Comparison of ENCODE assay signal across 10 cellular contexts in genomic region chr6:106114492-106114891, GRCh38. TPM values are rescaled to one million over a fixed set of nuclear protein-coding genes. Genes with fewer than 3 reads are reported as not detected.
DNase-seq lines count a peak whose midpoint lies in the region; ATAC-seq and TF ChIP-seq lines count a peak whose summit lies in the region.
"Had no signal": no experiment of that assay in that cellular context is flagged by ENCODE, and none has a peak within 500 bp of the region (broad histone marks: within the 10 kb centered on the region; RNA-seq: fewer than 3 reads in every experiment).

No MANE protein-coding gene starts in this region.

- H3K9me3 ChIP-seq in KOPT-K1 (ENCODE audit: insufficient read depth, low read length, poor library complexity, severe bottlenecking) (no peaks in the 10 kb centered on the region), stomach (no peaks in the 10 kb centered on the region)
- H3K9me3 ChIP-seq: neutrophil had no signal

- H3K9me3 Mint-ChIP-seq in effector memory CD8-positive, alpha-beta T cell, result no peaks in the 10 kb centered on the region

- H3K4me3 Mint-ChIP-seq in effector memory CD8-positive, alpha-beta T cell, result peak overlapping the region; percentile 61 to 81

- intact Hi-C loops in stomach (cut with DNase I; ENCODE audit: low total_unique reads), result no loop called here

- ATAC-seq in GM18505 (IDR thresholded peaks at IDR 0.05; ENCODE audit: unreplicated experiment) (peak; percentile 79), GM21717 (IDR thresholded peaks at IDR 0.05; ENCODE audit: unreplicated experiment) (peak; percentile 83)
- ATAC-seq in effector memory CD8-positive, alpha-beta T cell (replicated peaks), result peak; percentile 45

- TF ChIP-seq POLR2A in GM18505 (IDR thresholded peaks at IDR 0.05; ENCODE audit: borderline replicate concordance, extremely low read depth, insufficient read depth, insufficient read length) (no peak), stomach (IDR thresholded peaks at IDR 0.05) (no peak)

- H3K36me3 ChIP-seq in KOPT-K1 (ENCODE audit: insufficient read depth, low read length), result no peaks in the 10 kb centered on the region
- H3K36me3 ChIP-seq in stomach, result peaks cover 0 to under 1% (median 0%) of the 10 kb centered on the region in 4 donors
- H3K36me3 ChIP-seq: neutrophil had no signal

- peak overlapping the region; percentile 94 for H3K27ac Mint-ChIP-seq in effector memory CD8-positive, alpha-beta T cell

- peak; percentile 37 to 43 (median 40) for DNase-seq in effector memory CD8-positive, alpha-beta T cell
- DNase-seq in NCI-H82 treated with DMSO at 0.1 percent for 48 hours (lab: John Stamatoyannopoulos, UW; ENCODE audit: unreplicated experiment) (no peak), GM19240 (ENCODE audit: insufficient read length, low spot score) (no peak), ureter (ENCODE audit: low spot score) (no peak), stomach (no peak)
- DNase-seq: RPMI8226 had no signal

- TF ChIP-seq EP300 in stomach (IDR thresholded peaks at IDR 0.05), result no peak

- peak overlapping the region; percentile 35 for H3K27ac ChIP-seq in KOPT-K1 (ENCODE audit: low read depth, low read length, poor library complexity, severe bottlenecking)
- peak overlapping the region in 1 of 5 donors; percentile 22 for H3K27ac ChIP-seq in stomach
- H3K27ac ChIP-seq: neutrophil had no signal

- no peaks in the 10 kb centered on the region for H3K27me3 Mint-ChIP-seq in effector memory CD8-positive, alpha-beta T cell

- no peak for TF ChIP-seq CTCF in stomach (IDR thresholded peaks at IDR 0.05)

- H3K4me1 Mint-ChIP-seq in effector memory CD8-positive, alpha-beta T cell (ENCODE audit: low read depth in 2 of 2), result peaks cover 71 to 82% of the 10 kb centered on the region in 2 donors

- WGBS in stomach, 5 donors, result 84 to 87% (median 86%) methylated on average over 9 of the region's 9 CpGs

- no peaks in the 10 kb centered on the region for H3K27me3 ChIP-seq in stomach

- no peak overlapping the region for H3K4me3 ChIP-seq in stomach

- peaks cover 0 to 7% (median 0%) of the 10 kb centered on the region in 4 donors for H3K4me1 ChIP-seq in stomach

- peaks cover 27% of the 10 kb centered on the region for H3K36me3 Mint-ChIP-seq in effector memory CD8-positive, alpha-beta T cell (ENCODE audit: insufficient read depth)

RNA-seq across cellular contexts. Expression of gene PRDM1, which starts 28.4 kb away (rescaled TPM):
- total RNA-seq in ureter (18.2 TPM), stomach (10 to 100 TPM in 2 of 5 donors, 1 to 10 TPM in 2, under 1 TPM in 1; under 0.01 to 22.7 (median 6.4) TPM)
- 1 to 10 TPM; 3.1 to 7.0 (median 3.6) TPM for polyA plus RNA-seq in stomach

Comparison
In these comparisons a context has a peak if more than half of its experiments do, and no peak if none do; other contexts are left out.
1. DNase-seq: peak in effector memory CD8-positive, alpha-beta T cell (3 of 3); none in NCI-H82 treated with DMSO at 0.1 percent for 48 hours (single experiment), GM19240 (single experiment), ureter (single experiment) and stomach (single experiment).
2. Peak in every context shown above with its lines, with median percentiles within 50 percentile points of each other: ATAC-seq.